ENCODE assay signal across 31 cellular contexts in the genomic region with DNA sequence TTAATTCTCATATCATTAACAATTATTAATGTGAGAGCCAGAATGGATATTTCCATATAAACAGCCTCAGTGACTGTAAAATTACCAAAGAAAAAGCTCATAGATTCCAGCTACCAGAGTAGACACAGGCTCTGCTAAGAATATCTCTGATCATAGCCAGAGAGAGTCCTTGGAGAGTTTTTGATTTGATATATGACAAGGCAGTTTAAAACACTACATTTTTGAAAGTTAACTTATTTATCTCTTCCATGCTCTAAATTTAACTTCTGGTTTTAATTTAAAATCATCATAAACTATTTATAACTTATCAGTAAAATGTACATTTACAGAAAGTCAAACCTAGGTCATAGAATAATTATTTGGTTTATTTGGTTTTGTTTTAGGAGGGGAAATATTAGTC.
"Had no signal": no experiment of that assay in that cellular context is flagged by ENCODE, and none has a peak within 500 bp of the region (broad histone marks: within the 10 kb centered on the region; RNA-seq: fewer than 3 reads in every experiment).

No MANE protein-coding gene starts in this region.

- H3K36me3 ChIP-seq: ascending aorta, breast epithelium, cardiac muscle cell, esophagus squamous epithelium, gastroesophageal sphincter had no signal

- ATAC-seq: activated naive CD4-positive, alpha-beta T cell treated with anti-CD3 and anti-CD28 coated beads, Interleukin-2, amount 50 U/mL, for 72 hours; activated T-cell treated with anti-CD3 and anti-CD28 coated beads, Interleukin-2, amount 50 U/mL, for 72 hours; effector memory CD8-positive, alpha-beta T cell; gastroesophageal sphincter; WTC11 had no signal

- FAIRE-seq: colon had no signal

- H3K27ac ChIP-seq: ascending aorta, breast epithelium, cardiac muscle cell, epithelial cell of prostate, esophagus squamous epithelium, gastroesophageal sphincter, VCaP had no signal

- H3K27ac Mint-ChIP-seq: activated CD4-positive, alpha-beta memory T cell treated with anti-CD3 and anti-CD28 coated beads, Interleukin-2, amount 10 ng/mL, durations not matched to agents 7 days and 5 days; activated CD4-positive, alpha-beta T cell treated with anti-CD3 and anti-CD28 coated beads, Interleukin-2, amount 10 ng/mL, durations not matched to agents 7 days and 5 days; activated naive CD4-positive, alpha-beta T cell treated with anti-CD3 and anti-CD28 coated beads, Interleukin-2, amount 10 ng/mL, durations not matched to agents 7 days and 5 days; activated naive CD4-positive, alpha-beta T cell treated with anti-CD3 and anti-CD28 coated beads, Interleukin-2, amount 50 U/mL, for 72 hours; activated naive CD8-positive, alpha-beta T cell treated with anti-CD3 and anti-CD28 coated beads, Interleukin-2, amount 10 ng/mL, durations not matched to agents 7 days and 5 days; activated T-cell treated with anti-CD3 and anti-CD28 coated beads, Interleukin-2, amount 50 U/mL, for 24 hours; activated T-cell treated with anti-CD3 and anti-CD28 coated beads, Interleukin-2, amount 50 U/mL, for 72 hours; effector memory CD8-positive, alpha-beta T cell; WTC11 had no signal

- H3K27me3 Mint-ChIP-seq: activated naive CD4-positive, alpha-beta T cell treated with anti-CD3 and anti-CD28 coated beads, Interleukin-2, amount 10 ng/mL, durations not matched to agents 7 days and 5 days; activated naive CD8-positive, alpha-beta T cell treated with anti-CD3 and anti-CD28 coated beads, Interleukin-2, amount 10 ng/mL, durations not matched to agents 7 days and 5 days; brain had no signal

- DNase-seq: activated CD4-positive, alpha-beta memory T cell treated with anti-CD3 and anti-CD28 coated beads, Interleukin-2, amount 10 ng/mL, durations not matched to agents 7 days and 5 days; activated CD4-positive, alpha-beta T cell treated with anti-CD3 and anti-CD28 coated beads for 1 hour; activated CD4-positive, alpha-beta T cell treated with anti-CD3 and anti-CD28 coated beads for 4 hours; activated CD4-positive, alpha-beta T cell treated with anti-CD3 and anti-CD28 coated beads, Interleukin-2, amount 10 ng/mL, durations not matched to agents 7 days and 5 days; activated CD4-positive, alpha-beta T cell treated with anti-CD3 and anti-CD28 coated beads, Interleukin-2, amount 50 U/mL, for 4 hours; activated CD8-positive, alpha-beta memory T cell treated with anti-CD3 and anti-CD28 coated beads, Interleukin-2, amount 50 U/mL, for 48 hours; activated gamma-delta T cell; activated naive CD4-positive, alpha-beta T cell; activated naive CD4-positive, alpha-beta T cell treated with anti-CD3 and anti-CD28 coated beads, Interleukin-2, amount 10 ng/mL, durations not matched to agents 7 days and 5 days; activated naive CD8-positive, alpha-beta T cell treated with anti-CD3 and anti-CD28 coated beads, Interleukin-2, amount 10 ng/mL, durations not matched to agents 7 days and 5 days; activated T-cell treated with anti-CD3 and anti-CD28 coated beads for 4 hours; activated T-cell treated with anti-CD3 and anti-CD28 coated beads, Interleukin-2, amount 50 U/mL, for 24 hours; activated T-cell treated with anti-CD3 and anti-CD28 coated beads, Interleukin-2, amount 50 U/mL, for 72 hours; central memory CD4-positive, alpha-beta T cell; cortex of kidney; dermis blood vessel endothelial cell; effector CD4-positive, alpha-beta T cell; effector memory CD8-positive, alpha-beta T cell; esophagus squamous epithelium; foreskin melanocyte; T-helper 2 cell had no signal

- H3K4me3 Mint-ChIP-seq: activated CD4-positive, alpha-beta memory T cell treated with anti-CD3 and anti-CD28 coated beads, Interleukin-2, amount 10 ng/mL, durations not matched to agents 7 days and 5 days; activated CD4-positive, alpha-beta T cell treated with anti-CD3 and anti-CD28 coated beads, Interleukin-2, amount 10 ng/mL, durations not matched to agents 7 days and 5 days; activated naive CD4-positive, alpha-beta T cell treated with anti-CD3 and anti-CD28 coated beads, Interleukin-2, amount 10 ng/mL, durations not matched to agents 7 days and 5 days; activated naive CD8-positive, alpha-beta T cell treated with anti-CD3 and anti-CD28 coated beads, Interleukin-2, amount 10 ng/mL, durations not matched to agents 7 days and 5 days; activated T-cell treated with anti-CD3 and anti-CD28 coated beads, Interleukin-2, amount 50 U/mL, for 24 hours; activated T-cell treated with anti-CD3 and anti-CD28 coated beads, Interleukin-2, amount 50 U/mL, for 72 hours; brain; effector memory CD8-positive, alpha-beta T cell; WTC11 had no signal

- H3K4me3 ChIP-seq: ascending aorta, breast epithelium, cardiac muscle cell, esophagus squamous epithelium, gastroesophageal sphincter had no signal

- H3K4me1 Mint-ChIP-seq: activated CD4-positive, alpha-beta memory T cell treated with anti-CD3 and anti-CD28 coated beads, Interleukin-2, amount 10 ng/mL, durations not matched to agents 7 days and 5 days; activated CD4-positive, alpha-beta T cell treated with anti-CD3 and anti-CD28 coated beads, Interleukin-2, amount 10 ng/mL, durations not matched to agents 7 days and 5 days; activated naive CD4-positive, alpha-beta T cell treated with anti-CD3 and anti-CD28 coated beads, Interleukin-2, amount 10 ng/mL, durations not matched to agents 7 days and 5 days; activated naive CD8-positive, alpha-beta T cell treated with anti-CD3 and anti-CD28 coated beads, Interleukin-2, amount 10 ng/mL, durations not matched to agents 7 days and 5 days had no signal

- H3K36me3 Mint-ChIP-seq: activated naive CD4-positive, alpha-beta T cell treated with anti-CD3 and anti-CD28 coated beads, Interleukin-2, amount 10 ng/mL, durations not matched to agents 7 days and 5 days; activated naive CD8-positive, alpha-beta T cell treated with anti-CD3 and anti-CD28 coated beads, Interleukin-2, amount 10 ng/mL, durations not matched to agents 7 days and 5 days; brain; WTC11 had no signal

- H3K27me3 ChIP-seq: ascending aorta, breast epithelium, cardiac muscle cell, esophagus squamous epithelium, gastroesophageal sphincter had no signal

- H3K4me1 ChIP-seq: breast epithelium, esophagus squamous epithelium had no signal

- H3K9me3 ChIP-seq: ascending aorta, breast epithelium, esophagus squamous epithelium, gastroesophageal sphincter had no signal

- H3K9me3 Mint-ChIP-seq: activated CD4-positive, alpha-beta memory T cell treated with anti-CD3 and anti-CD28 coated beads, Interleukin-2, amount 10 ng/mL, durations not matched to agents 7 days and 5 days; activated CD4-positive, alpha-beta T cell treated with anti-CD3 and anti-CD28 coated beads, Interleukin-2, amount 10 ng/mL, durations not matched to agents 7 days and 5 days; activated naive CD4-positive, alpha-beta T cell treated with anti-CD3 and anti-CD28 coated beads, Interleukin-2, amount 10 ng/mL, durations not matched to agents 7 days and 5 days; activated naive CD4-positive, alpha-beta T cell treated with anti-CD3 and anti-CD28 coated beads, Interleukin-2, amount 50 U/mL, for 72 hours; activated naive CD8-positive, alpha-beta T cell treated with anti-CD3 and anti-CD28 coated beads, Interleukin-2, amount 10 ng/mL, durations not matched to agents 7 days and 5 days; activated T-cell treated with anti-CD3 and anti-CD28 coated beads, Interleukin-2, amount 50 U/mL, for 24 hours; brain; WTC11 had no signal
